Comparison of ENCODE assay signal across 1 cellular context in the genomic region with DNA sequence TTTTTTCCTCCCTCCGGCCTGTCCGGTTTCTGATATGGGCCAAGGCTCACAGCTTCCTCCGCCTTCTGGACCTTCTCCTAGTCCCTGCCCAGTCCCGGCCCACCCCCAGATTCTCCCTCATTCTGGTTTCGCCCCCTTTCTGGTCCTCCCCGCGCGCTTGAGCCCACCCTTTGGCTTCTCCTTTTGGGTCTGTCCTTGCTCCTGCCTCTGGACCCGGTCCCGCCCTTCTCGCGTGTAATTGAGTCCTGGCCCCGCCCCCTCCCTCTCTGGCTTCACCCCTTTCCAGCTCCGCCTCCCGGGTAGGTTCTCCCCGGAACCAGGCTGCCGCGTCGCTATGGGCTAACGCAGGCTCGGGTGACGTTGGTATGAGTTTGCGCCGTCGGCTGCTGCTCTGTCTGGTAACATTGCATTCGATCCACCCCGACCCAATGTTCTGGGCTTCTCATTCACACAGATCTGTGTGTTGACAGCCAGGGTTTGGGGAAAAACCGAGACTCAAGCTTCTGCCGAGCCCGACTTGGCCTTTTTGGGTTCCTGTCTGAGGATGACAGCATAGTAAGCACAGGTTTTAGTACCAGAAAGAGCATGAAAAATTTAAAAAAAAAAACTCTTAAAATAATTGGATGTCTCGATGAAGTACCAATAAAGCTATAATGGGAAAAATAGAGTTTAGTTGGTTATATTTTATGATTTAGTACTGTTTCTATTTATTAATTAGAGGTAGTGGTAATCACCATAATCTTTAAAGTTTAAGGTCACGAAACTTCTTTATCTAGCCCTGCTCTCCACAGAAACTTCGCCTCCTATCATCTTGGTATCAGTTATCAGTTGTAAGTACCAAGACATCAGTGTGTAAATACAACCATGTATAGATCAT.
TF ChIP-seq lines count a peak whose summit lies in the region.

No MANE protein-coding gene starts in this region.

TF ChIP-seq in K562, 482 proteins besides CTCF, POLR2A, EP300 and RAD21 (continued from another document):
- TF ChIP-seq YY1 (IDR thresholded peaks at IDR 0.05; ENCODE audit: borderline replicate concordance in 1 of 3, control insufficient read depth in 1 of 3, extremely low read depth in 1 of 3, insufficient read depth in 3 of 3, insufficient read length in 1 of 3, insufficient replicate concordance in 2 of 3, low read depth in 1 of 3, low read length in 2 of 3) (peak in 1 of 3 experiments; percentile 18), FOXK2 (conservative IDR thresholded peaks at IDR 0.05 in 1 of 2, IDR thresholded peaks at IDR 0.05 in 1 of 2; ENCODE audit: low read depth in 2 of 2) (peak in 1 of 2 experiments; percentile 23; a peak in 1 of 4 replicates), PHF20 (IDR thresholded peaks at IDR 0.05; ENCODE audit: partially characterized antibody) (peak; percentile 28), HDAC1 (IDR thresholded peaks at IDR 0.05) (peak in 1 of 2 experiments; percentile 67; a peak in 1 of 4 replicates), RBFOX2 (IDR thresholded peaks at IDR 0.05; ENCODE audit: low read depth, low read length) (peak; percentile 91), EGR1 (conservative IDR thresholded peaks at IDR 0.05) (0 out of 2 replicates have a peak, but pooled peaks have one; percentile 5), NONO (IDR thresholded peaks at IDR 0.05; ENCODE audit: low read depth in 2 of 2, low read length in 1 of 2) (no peak), NCOA2 (IDR thresholded peaks at IDR 0.05; ENCODE audit: partially characterized antibody in 2 of 2) (no peak), HDAC2 (IDR thresholded peaks at IDR 0.05) (peak; percentile 46; the same call in 1 of the 2 replicates), ZNF639 (CRISPR knock-in tag; conservative IDR thresholded peaks at IDR 0.05 in 1 of 2, IDR thresholded peaks at IDR 0.05 in 1 of 2) (peak in 1 of 2 experiments; percentile 35; a peak in 1 of 4 replicates), SMARCA5 (IDR thresholded peaks at IDR 0.05) (0 out of 2 replicates have a peak, but pooled peaks have one; percentile 11), NRF1 (conservative IDR thresholded peaks at IDR 0.05 in 1 of 2, IDR thresholded peaks at IDR 0.05 in 1 of 2) (peak; percentile 84 to 87), HDGF (IDR thresholded peaks at IDR 0.05) (peak; percentile 27; the same call in 1 of the 2 replicates), ZBTB2 (IDR thresholded peaks at IDR 0.05) (peak; percentile 57; the same call in 1 of the 2 replicates), MXI1 (IDR thresholded peaks at IDR 0.05; ENCODE audit: low read depth, low read length) (0 out of 2 replicates have a peak, but pooled peaks have one; percentile 1), ZNF316 (IDR thresholded peaks at IDR 0.05) (0 out of 2 replicates have a peak, but pooled peaks have one; percentile 3), NFIX (CRISPR knock-in tag; IDR thresholded peaks at IDR 0.05; ENCODE audit: low read depth) (no peak), EWSR1 (IDR thresholded peaks at IDR 0.05; ENCODE audit: borderline replicate concordance, low read depth, partially characterized antibody) (no peak), ZBTB26 (CRISPR knock-in tag; IDR thresholded peaks at IDR 0.05) (no peak), HNRNPLL (IDR thresholded peaks at IDR 0.05; ENCODE audit: low read depth, low read length, poor library complexity, severe bottlenecking) (peak; percentile 78), TEAD1 (CRISPR knock-in tag; IDR thresholded peaks at IDR 0.05) (peak in 1 of 2 experiments; percentile 21; a peak in 1 of 4 replicates), PBX2 (CRISPR knock-in tag; IDR thresholded peaks at IDR 0.05; ENCODE audit: low read depth) (no peak), PBX2 (tag; conservative IDR thresholded peaks at IDR 0.05; ENCODE audit: low read depth) (no peak), ZNF589 (CRISPR knock-in tag; IDR thresholded peaks at IDR 0.05; ENCODE audit: low read depth) (no peak), ZNF41 (CRISPR knock-in tag; conservative IDR thresholded peaks at IDR 0.05) (no peak), KDM5B (IDR thresholded peaks at IDR 0.05; ENCODE audit: insufficient replicate concordance, low read depth, low read length) (peak; percentile 85), SRSF1 (IDR thresholded peaks at IDR 0.05; ENCODE audit: low read depth, low read length) (no peak), ZNF311 (CRISPR knock-in tag; IDR thresholded peaks at IDR 0.05) (no peak), CTBP1 (IDR thresholded peaks at IDR 0.05; ENCODE audit: borderline replicate concordance) (peak; percentile 16; the same call in 1 of the 2 replicates), MBD2 (IDR thresholded peaks at IDR 0.05; ENCODE audit: borderline replicate concordance, low read depth) (no peak), CREM (IDR thresholded peaks at IDR 0.05; ENCODE audit: low read depth) (peak; percentile 93), SMARCB1 (IDR thresholded peaks at IDR 0.05; ENCODE audit: insufficient read length, low read depth) (no peak), OTX1 (CRISPR knock-in tag; IDR thresholded peaks at IDR 0.05) (0 out of 2 replicates have a peak, but pooled peaks have one; percentile 66), FOXA1 (IDR thresholded peaks at IDR 0.05; ENCODE audit: borderline replicate concordance) (no peak), THRB (CRISPR knock-in tag; conservative IDR thresholded peaks at IDR 0.05) (0 out of 2 replicates have a peak, but pooled peaks have one; percentile 15), IRF2 (CRISPR knock-in tag; IDR thresholded peaks at IDR 0.05) (no peak)
- TF ChIP-seq, protein P1, sequence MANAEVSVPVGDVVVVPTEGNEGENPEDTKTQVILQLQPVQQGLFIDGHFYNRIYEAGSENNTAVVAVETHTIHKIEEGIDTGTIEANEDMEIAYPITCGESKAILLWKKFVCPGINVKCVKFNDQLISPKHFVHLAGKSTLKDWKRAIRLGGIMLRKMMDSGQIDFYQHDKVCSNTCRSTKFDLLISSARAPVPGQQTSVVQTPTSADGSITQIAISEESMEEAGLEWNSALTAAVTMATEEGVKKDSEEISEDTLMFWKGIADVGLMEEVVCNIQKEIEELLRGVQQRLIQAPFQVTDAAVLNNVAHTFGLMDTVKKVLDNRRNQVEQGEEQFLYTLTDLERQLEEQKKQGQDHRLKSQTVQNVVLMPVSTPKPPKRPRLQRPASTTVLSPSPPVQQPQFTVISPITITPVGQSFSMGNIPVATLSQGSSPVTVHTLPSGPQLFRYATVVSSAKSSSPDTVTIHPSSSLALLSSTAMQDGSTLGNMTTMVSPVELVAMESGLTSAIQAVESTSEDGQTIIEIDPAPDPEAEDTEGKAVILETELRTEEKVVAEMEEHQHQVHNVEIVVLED (CRISPR knock-in tag; IDR thresholded peaks at IDR 0.05), result 0 out of 2 replicates have a peak, but pooled peaks have one; percentile 14
